In the genomic region with DNA sequence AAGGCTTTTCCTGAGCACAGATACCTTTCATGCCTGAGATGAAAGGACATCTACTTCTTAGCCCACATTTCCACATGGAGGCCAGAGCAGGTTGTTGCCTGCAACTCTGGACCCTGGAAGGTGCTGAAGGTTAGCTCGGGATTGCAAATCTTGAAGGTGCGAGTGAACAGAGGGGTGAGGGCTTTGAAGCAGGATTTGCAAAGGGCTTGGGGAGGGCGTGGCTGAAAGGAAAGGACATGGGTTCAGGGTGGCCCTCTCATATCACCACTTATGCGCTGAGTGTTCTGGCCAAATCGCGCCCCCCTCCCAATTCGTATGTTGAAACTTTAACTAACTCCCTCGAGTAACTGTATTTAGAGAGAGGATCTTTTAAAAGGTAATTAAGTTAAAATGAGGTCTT, we compare ENCODE assay signal across 2 cellular contexts.
TF ChIP-seq lines count a peak whose summit lies in the region.

No MANE protein-coding gene starts in this region.

TF ChIP-seq in H1, 55 proteins besides CTCF, POLR2A, EP300 and RAD21:
- no peak for TF ChIP-seq ATF3 (IDR thresholded peaks at IDR 0.05; ENCODE audit: insufficient read depth, low read depth, low read length)

TF ChIP-seq in neural cell, 6 proteins besides CTCF, POLR2A, EP300 and RAD21:
- TF ChIP-seq POLR2AphosphoS5 (IDR thresholded peaks at IDR 0.05) (no peak), TAF1 (IDR thresholded peaks at IDR 0.05; ENCODE audit: low read depth) (no peak), MXI1 (conservative IDR thresholded peaks at IDR 0.05; ENCODE audit: poor library complexity, severe bottlenecking) (no peak), EZH2 (IDR thresholded peaks at IDR 0.05; ENCODE audit: borderline replicate concordance, insufficient read depth, low read length, poor library complexity, severe bottlenecking) (no peak), SMC3 (conservative IDR thresholded peaks at IDR 0.05; ENCODE audit: poor library complexity) (no peak)
- TF ChIP-seq, protein P1, sequence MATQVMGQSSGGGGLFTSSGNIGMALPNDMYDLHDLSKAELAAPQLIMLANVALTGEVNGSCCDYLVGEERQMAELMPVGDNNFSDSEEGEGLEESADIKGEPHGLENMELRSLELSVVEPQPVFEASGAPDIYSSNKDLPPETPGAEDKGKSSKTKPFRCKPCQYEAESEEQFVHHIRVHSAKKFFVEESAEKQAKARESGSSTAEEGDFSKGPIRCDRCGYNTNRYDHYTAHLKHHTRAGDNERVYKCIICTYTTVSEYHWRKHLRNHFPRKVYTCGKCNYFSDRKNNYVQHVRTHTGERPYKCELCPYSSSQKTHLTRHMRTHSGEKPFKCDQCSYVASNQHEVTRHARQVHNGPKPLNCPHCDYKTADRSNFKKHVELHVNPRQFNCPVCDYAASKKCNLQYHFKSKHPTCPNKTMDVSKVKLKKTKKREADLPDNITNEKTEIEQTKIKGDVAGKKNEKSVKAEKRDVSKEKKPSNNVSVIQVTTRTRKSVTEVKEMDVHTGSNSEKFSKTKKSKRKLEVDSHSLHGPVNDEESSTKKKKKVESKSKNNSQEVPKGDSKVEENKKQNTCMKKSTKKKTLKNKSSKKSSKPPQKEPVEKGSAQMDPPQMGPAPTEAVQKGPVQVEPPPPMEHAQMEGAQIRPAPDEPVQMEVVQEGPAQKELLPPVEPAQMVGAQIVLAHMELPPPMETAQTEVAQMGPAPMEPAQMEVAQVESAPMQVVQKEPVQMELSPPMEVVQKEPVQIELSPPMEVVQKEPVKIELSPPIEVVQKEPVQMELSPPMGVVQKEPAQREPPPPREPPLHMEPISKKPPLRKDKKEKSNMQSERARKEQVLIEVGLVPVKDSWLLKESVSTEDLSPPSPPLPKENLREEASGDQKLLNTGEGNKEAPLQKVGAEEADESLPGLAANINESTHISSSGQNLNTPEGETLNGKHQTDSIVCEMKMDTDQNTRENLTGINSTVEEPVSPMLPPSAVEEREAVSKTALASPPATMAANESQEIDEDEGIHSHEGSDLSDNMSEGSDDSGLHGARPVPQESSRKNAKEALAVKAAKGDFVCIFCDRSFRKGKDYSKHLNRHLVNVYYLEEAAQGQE (IDR thresholded peaks at IDR 0.05; ENCODE audit: borderline replicate concordance) = no peak
TF ChIP-seq in neural cell: peak in this region for 0.
